10 cellular contexts compared by ENCODE assay signal in genomic region chr17:16516594-16517018, GRCh38. TPM values are rescaled to one million over a fixed set of nuclear protein-coding genes. Genes with fewer than 3 reads are reported as not detected.
DNase-seq lines count a peak whose midpoint lies in the region; ATAC-seq and TF ChIP-seq lines count a peak whose summit lies in the region.
"Had no signal": no experiment of that assay in that cellular context is flagged by ENCODE, and none has a peak within 500 bp of the region (broad histone marks: within the 10 kb centered on the region; RNA-seq: fewer than 3 reads in every experiment).

No MANE protein-coding gene starts in this region.

- no peak overlapping the region for H3K9ac ChIP-seq in parathyroid adenoma

- H3K9me3 ChIP-seq in parathyroid adenoma (ENCODE audit: control insufficient read depth, low read length): no peaks in the 10 kb centered on the region
- H3K9me3 ChIP-seq in CD8-positive, alpha-beta memory T cell (ENCODE audit: low read length): no peaks in the 10 kb centered on the region
- H3K9me3 ChIP-seq: HAP-1, right lobe of liver had no signal

- no peak overlapping the region for H3K27ac ChIP-seq in parathyroid adenoma
- no peak overlapping the region for H3K27ac ChIP-seq in CD8-positive, alpha-beta memory T cell (ENCODE audit: low read depth, low read length)
- H3K27ac ChIP-seq: right lobe of liver had no signal

- H3K27ac Mint-ChIP-seq in CD8-positive, alpha-beta memory T cell: no peak overlapping the region

- ATAC-seq in esophagus mucosa: peak; percentile 12
- ATAC-seq in HG02884 (IDR thresholded peaks at IDR 0.05; ENCODE audit: unreplicated experiment): no peak

- H3K4me1 ChIP-seq in parathyroid adenoma: peaks cover 12% of the 10 kb centered on the region
- peaks cover 5% of the 10 kb centered on the region for H3K4me1 ChIP-seq in CD8-positive, alpha-beta memory T cell (ENCODE audit: insufficient read depth, low read length)
- H3K4me1 ChIP-seq: HAP-1 had no signal

- H3K27me3 Mint-ChIP-seq in CD8-positive, alpha-beta memory T cell: peaks cover 30 to 57% of the 10 kb centered on the region in 2 donors

- no peaks in the 10 kb centered on the region for H3K9me3 Mint-ChIP-seq in CD8-positive, alpha-beta memory T cell

- no peak for TF ChIP-seq CTCF in parathyroid adenoma (IDR thresholded peaks at IDR 0.05)

- H3K4me3 ChIP-seq in parathyroid adenoma (ENCODE audit: low read depth, low read length): no peak overlapping the region
- no peak overlapping the region for H3K4me3 ChIP-seq in CD8-positive, alpha-beta memory T cell (ENCODE audit: low read length)
- H3K4me3 ChIP-seq: HAP-1, right lobe of liver had no signal

- H3K4me3 Mint-ChIP-seq in CD8-positive, alpha-beta memory T cell: no peak overlapping the region

- H3K36me3 ChIP-seq in parathyroid adenoma (ENCODE audit: control insufficient read depth, insufficient read depth, low read length): no peaks in the 10 kb centered on the region
- no peaks in the 10 kb centered on the region for H3K36me3 ChIP-seq in CD8-positive, alpha-beta memory T cell (ENCODE audit: insufficient read depth, low read length)
- H3K36me3 ChIP-seq: HAP-1, right lobe of liver had no signal

- peak overlapping the region; percentile 73 for H2AFZ ChIP-seq in parathyroid adenoma

- no peaks in the 10 kb centered on the region for H3K79me2 ChIP-seq in parathyroid adenoma

- POLR2A ChIA-PET in CD8-positive, alpha-beta memory T cell (lab: Charles Lee): interaction anchor here (0.5 kb wide), 1 partner anchor 191 kb away, joined by 3 read pairs; no protein-coding TSS in a partner anchor

- CTCF ChIA-PET in CD8-positive, alpha-beta memory T cell (lab: Charles Lee): no interaction called here

- peaks cover 2 to 5% (median 4%) of the 10 kb centered on the region in 3 donors for H3K4me1 Mint-ChIP-seq in CD8-positive, alpha-beta memory T cell

- peak overlapping the region; percentile 73 for H3K4me2 ChIP-seq in parathyroid adenoma (ENCODE audit: low read length)

- H3K27me3 ChIP-seq in parathyroid adenoma (ENCODE audit: control insufficient read depth, insufficient read depth, low read length): no peaks in the 10 kb centered on the region
- peaks cover 6% of the 10 kb centered on the region for H3K27me3 ChIP-seq in CD8-positive, alpha-beta memory T cell (ENCODE audit: insufficient read depth, low read length, poor library complexity, severe bottlenecking)
- H3K27me3 ChIP-seq: right lobe of liver had no signal

- H3K36me3 Mint-ChIP-seq in CD8-positive, alpha-beta memory T cell: no peaks in the 10 kb centered on the region

- DNase-seq in ELF-1 (ENCODE audit: low read depth, low spot score) (peak; percentile 69), NCI-H345 (lab: John Stamatoyannopoulos, UW) (peak; percentile 47), NCI-H2029 (lab: John Stamatoyannopoulos, UW) (no peak), NCI-H1436 treated with DMSO at 0.1 percent for 48 hours (lab: John Stamatoyannopoulos, UW) (no peak)
- no peak for DNase-seq in CD8-positive, alpha-beta memory T cell
- DNase-seq: right lobe of liver had no signal

RNA-seq across cellular contexts. Expression of gene LRRC75A, which starts 24.6 kb away (rescaled TPM):
- total RNA-seq in esophagus mucosa: 0.08 TPM
- 1 to 10 TPM; 2.2 to 2.6 TPM for total RNA-seq in CD8-positive, alpha-beta memory T cell
- polyA plus RNA-seq in CD8-positive, alpha-beta memory T cell: 4.6 TPM

RNA-seq across cellular contexts. Expression of gene ZNF287, which starts 52.4 kb away (rescaled TPM):
- total RNA-seq in esophagus mucosa: 1.9 TPM
- total RNA-seq in CD8-positive, alpha-beta memory T cell: 1 to 10 TPM; 8.9 to 9.2 TPM
- 14.5 TPM for polyA plus RNA-seq in CD8-positive, alpha-beta memory T cell

Comparison
In these comparisons a context has a peak if more than half of its experiments do, and no peak if none do; other contexts are left out.
1. DNase-seq: peak in ELF-1 (single experiment) and NCI-H345 (single experiment); none in CD8-positive, alpha-beta memory T cell (0 of 5), NCI-H2029 (single experiment) and NCI-H1436 treated with DMSO at 0.1 percent for 48 hours (single experiment).